29 cellular contexts compared by ENCODE assay signal in genomic region chrX:69309074-69309792, GRCh38.
A peak's percentile ranks its signal among the peaks of the same experiment; 100 is the strongest.
DNase-seq lines count a peak whose midpoint lies in the region; ATAC-seq lines count a peak whose summit lies in the region.
"Had no signal": no experiment of that assay in that cellular context is flagged by ENCODE, and none has a peak within 500 bp of the region (broad histone marks: within the 10 kb centered on the region; RNA-seq: fewer than 3 reads in every experiment).

No MANE protein-coding gene starts in this region.

- no peak overlapping the region for H2BK120ac ChIP-seq in neuronal stem cell (ENCODE audit: low read depth, low read length)

- H4K91ac ChIP-seq in neuronal stem cell (ENCODE audit: low read depth, low read length, poor library complexity), result no peak overlapping the region

- H3K27ac ChIP-seq in SJCRH30 (no peak overlapping the region), neuronal stem cell (replicated peaks; ENCODE audit: low read length) (no peak overlapping the region)
- H3K27ac ChIP-seq: breast epithelium, coronary artery, gastroesophageal sphincter, prostate gland, SK-N-MC, stomach had no signal

- H3K9me3 ChIP-seq in SJCRH30 (replicated peaks), result no peaks in the 10 kb centered on the region
- H3K9me3 ChIP-seq in neuronal stem cell (replicated peaks in 1 of 2; ENCODE audit: control insufficient read depth in 2 of 2, insufficient read depth in 1 of 2, low read depth in 1 of 2, low read length in 2 of 2), result no peaks in the 10 kb centered on the region
- H3K9me3 ChIP-seq: breast epithelium, gastroesophageal sphincter, prostate gland, stomach had no signal

- H4K8ac ChIP-seq in neuronal stem cell (ENCODE audit: low read depth, low read length), result peak overlapping the region; percentile 43

- H3K27me3 ChIP-seq in SJCRH30 (no peaks in the 10 kb centered on the region), neuronal stem cell (ENCODE audit: control insufficient read depth in 3 of 3, insufficient read depth in 3 of 3, low read depth in 1 of 3, low read length in 3 of 3) (peaks cover 0 to 10% (median 0%) of the 10 kb centered on the region in 3 experiments)

- ATAC-seq in HG02870 (IDR thresholded peaks at IDR 0.05; ENCODE audit: unreplicated experiment) (no peak), HG03442 (IDR thresholded peaks at IDR 0.05; ENCODE audit: unreplicated experiment) (no peak)
- ATAC-seq: gastroesophageal sphincter, GM23338 had no signal

- H2BK5ac ChIP-seq in neuronal stem cell (ENCODE audit: low read length), result no peak overlapping the region

- DNase-seq in DMS53 (lab: John Stamatoyannopoulos, UW) (peak; percentile 11), DMS53 treated with DMSO at 0.1 percent for 48 hours (lab: John Stamatoyannopoulos, UW; ENCODE audit: unreplicated experiment) (no peak), NCI-H1436 (lab: John Stamatoyannopoulos, UW) (peak; percentile 40), SJCRH30 (peak; percentile 29 to 54), neuronal stem cell (ENCODE audit: low spot score) (no peak), NCI-H82 (lab: John Stamatoyannopoulos, UW) (no peak)
- DNase-seq: 8988T; activated CD4-positive, alpha-beta T cell treated with anti-CD3 and anti-CD28 coated beads for 48 hours; activated naive CD4-positive, alpha-beta T cell; activated T-cell treated with anti-CD3 and anti-CD28 coated beads, Interleukin-2, amount 50 U/mL, for 48 hours; AML-193; CD4-positive, alpha-beta memory T cell; DND-41; KG1; NCI-H187; RPMI8226; stimulated activated CD8-positive, alpha-beta memory T cell treated with anti-CD3 and anti-CD28 coated beads, Interleukin-4, amount 100 ng/mL, for 48 hours; stomach; T-helper 2 cell; trophoblast cell had no signal

- H3K36me3 ChIP-seq in SJCRH30 (no peaks in the 10 kb centered on the region), neuronal stem cell (replicated peaks in 1 of 2; ENCODE audit: control insufficient read depth in 2 of 2, insufficient read depth in 2 of 2, low read length in 2 of 2) (no peaks in the 10 kb centered on the region)
- H3K36me3 ChIP-seq: breast epithelium, gastroesophageal sphincter, prostate gland, stomach had no signal

- no peaks in the 10 kb centered on the region for H3K79me1 ChIP-seq in neuronal stem cell (ENCODE audit: low read depth, low read length)

- WGBS in neuronal stem cell (ENCODE audit: extremely low coverage in 2 of 2, insufficient read length in 2 of 2, insufficient replicate concordance in 1 of 2), 2 donors, result no CpG with 5 or more reads among the region's 7 CpGs

- no peak overlapping the region for H3K4ac ChIP-seq in neuronal stem cell (ENCODE audit: low read length)

- H3K4me1 ChIP-seq in SJCRH30, result peaks cover 11% of the 10 kb centered on the region
- peaks cover 3 to 18% of the 10 kb centered on the region in 2 donors for H3K4me1 ChIP-seq in neuronal stem cell (ENCODE audit: control insufficient read depth in 2 of 2, insufficient read depth in 1 of 2, low read depth in 1 of 2, low read length in 2 of 2)
- H3K4me1 ChIP-seq: breast epithelium, prostate gland had no signal

- H3K4me2 ChIP-seq in neuronal stem cell (ENCODE audit: insufficient read depth, low read length, poor library complexity, severe bottlenecking), result no peak overlapping the region
- H3K4me2 ChIP-seq: GM23338 had no signal

- H2AK5ac ChIP-seq in neuronal stem cell (ENCODE audit: low read depth, low read length), result no peak overlapping the region

- H3K4me3 ChIP-seq in SJCRH30 (no peak overlapping the region), neuronal stem cell (ENCODE audit: low read length in 2 of 2) (no peak overlapping the region)
- H3K4me3 ChIP-seq: breast epithelium, coronary artery, gastroesophageal sphincter, GM23338, lung, prostate gland, SK-N-MC, stomach had no signal

- H3K14ac ChIP-seq in neuronal stem cell (ENCODE audit: low read length), result no peak overlapping the region

- H3K9ac ChIP-seq in neuronal stem cell (ENCODE audit: low read depth, low read length, poor library complexity), result no peak overlapping the region

- no peak overlapping the region for H2AFZ ChIP-seq in neuronal stem cell (ENCODE audit: low read length)
- H2AFZ ChIP-seq: GM23338 had no signal

- no peak overlapping the region for H2BK15ac ChIP-seq in neuronal stem cell (ENCODE audit: low read length)

- no peak overlapping the region for H3K23ac ChIP-seq in neuronal stem cell (ENCODE audit: low read depth, low read length, poor library complexity)

- H3K18ac ChIP-seq in neuronal stem cell (ENCODE audit: low read length), result no peak overlapping the region

- H2BK12ac ChIP-seq in neuronal stem cell (ENCODE audit: low read length), result peak overlapping the region; percentile 22

Comparison
In these comparisons a context has a peak if more than half of its experiments do, and no peak if none do; other contexts are left out.
1. DNase-seq: peak in DMS53 (single experiment), NCI-H1436 (single experiment) and SJCRH30 (2 of 2); none in DMS53 treated with DMSO at 0.1 percent for 48 hours (single experiment), neuronal stem cell (single experiment) and NCI-H82 (single experiment).